Comparison of ENCODE assay signal across 10 cellular contexts in genomic region chr11:109865558-109866186, GRCh38.
A peak's percentile ranks its signal among the peaks of the same experiment; 100 is the strongest.
DNase-seq lines count a peak whose midpoint lies in the region; ATAC-seq and TF ChIP-seq lines count a peak whose summit lies in the region.
"Had no signal": no experiment of that assay in that cellular context is flagged by ENCODE, and none has a peak within 500 bp of the region (broad histone marks: within the 10 kb centered on the region; RNA-seq: fewer than 3 reads in every experiment).

No MANE protein-coding gene starts in this region.

- CTCF ChIA-PET in HCT116 (lab: Charles Lee): interaction anchor here (0.8 to 1.7 kb wide), 5 partner anchors 10 to 1168 kb away, joined by 3 to 11 read pairs (median 3); no protein-coding TSS in a partner anchor

- no peak for TF ChIP-seq POLR2A in HCT116 (IDR thresholded peaks at IDR 0.05; ENCODE audit: borderline replicate concordance, extremely low read depth, insufficient read depth, insufficient read length)

- in situ Hi-C loops in SK-MEL-5 (cut with HindIII; ENCODE audit: low pct_unique_long_range_greater_than_20kb, low sequenced_read_pairs): no loop called here

- H3K27me3 ChIP-seq in BE2C: no peaks in the 10 kb centered on the region
- H3K27me3 ChIP-seq in HCT116 (ENCODE audit: insufficient read depth, low read length): no peaks in the 10 kb centered on the region
- H3K27me3 ChIP-seq: uterus had no signal

- H3K4me3 ChIP-seq in BE2C (ENCODE audit: low read depth, low read length) (no peak overlapping the region), HCT116 (replicated peaks in 1 of 2; ENCODE audit: low read depth in 1 of 2, low read length in 2 of 2) (no peak overlapping the region)
- H3K4me3 ChIP-seq: SK-N-MC, uterus had no signal

- no peak overlapping the region for H3K27ac Mint-ChIP-seq in natural killer cell treated with Interleukin-12 subunit alpha and Interleukin-12 subunit beta and Interleukin-15 and Interleukin-18, amount 100 ng/mL, for 72 hours

- peaks cover 9% of the 10 kb centered on the region for H3K9me3 Mint-ChIP-seq in natural killer cell treated with Interleukin-12 subunit alpha and Interleukin-12 subunit beta and Interleukin-15 and Interleukin-18, amount 100 ng/mL, for 72 hours

- no peaks in the 10 kb centered on the region for H3K79me2 ChIP-seq in HCT116 (ENCODE audit: insufficient read depth, low read length)

- no peaks in the 10 kb centered on the region for H3K36me3 ChIP-seq in BE2C
- H3K36me3 ChIP-seq in HCT116 (ENCODE audit: control insufficient read depth in 1 of 2, insufficient read depth in 2 of 2, low read length in 2 of 2): no peaks in the 10 kb centered on the region
- H3K36me3 ChIP-seq: uterus had no signal

- H3K4me1 Mint-ChIP-seq in natural killer cell treated with Interleukin-12 subunit alpha and Interleukin-12 subunit beta and Interleukin-15 and Interleukin-18, amount 100 ng/mL, for 72 hours (ENCODE audit: low read depth in 2 of 2): no peaks in the 10 kb centered on the region

- POLR2A ChIA-PET in HCT116 (lab: Charles Lee): no interaction called here

- H3K9me2 ChIP-seq in HCT116 (ENCODE audit: insufficient read depth): no peaks in the 10 kb centered on the region

- peak overlapping the region; percentile 47; the same call in 1 of the 2 replicates for H3K4me2 ChIP-seq in HCT116 (ENCODE audit: low read length)

- peak overlapping the region; percentile 15; the same call in 1 of the 2 replicates for H3K9ac ChIP-seq in HCT116 (ENCODE audit: low read length)

- DNase-seq in BE2C (no peak), HCT116 (ENCODE audit: low read depth, low spot score) (no peak), SK-MEL-5 (ENCODE audit: low read depth, low spot score) (peak; percentile 18), left kidney (ENCODE audit: low read depth, low spot score) (peak; percentile 26), NCI-H226 (no peak)
- DNase-seq in natural killer cell treated with Interleukin-12 subunit alpha and Interleukin-12 subunit beta and Interleukin-15 and Interleukin-18, amount 100 ng/mL, for 72 hours (ENCODE audit: low spot score): no peak
- DNase-seq: uterus had no signal

- H2AFZ ChIP-seq in HCT116 (ENCODE audit: low read depth, low read length, poor library complexity, severe bottlenecking): peak overlapping the region; percentile 8

- no peaks in the 10 kb centered on the region for H3K36me3 Mint-ChIP-seq in natural killer cell treated with Interleukin-12 subunit alpha and Interleukin-12 subunit beta and Interleukin-15 and Interleukin-18, amount 100 ng/mL, for 72 hours

- BruUV-seq in HCT116 (replicated peaks; lab: Mats Ljungman, UMichigan): no TSS peak

- no peaks in the 10 kb centered on the region for H4K20me1 ChIP-seq in HCT116 (ENCODE audit: insufficient read depth)

- TF ChIP-seq CTCF in BE2C (IDR thresholded peaks at IDR 0.05; ENCODE audit: low read depth, low read length) (peak; percentile 47), HCT116 (IDR thresholded peaks at IDR 0.05 in 2 of 3, conservative IDR thresholded peaks at IDR 0.05 in 1 of 3; ENCODE audit: borderline replicate concordance in 1 of 3, insufficient read depth in 1 of 3, low read depth in 2 of 3, low read length in 2 of 3) (peak; percentile 39 to 60 (median 57); a peak in 5 of 6 replicates)

- intact Hi-C loops in HCT116 (cut with micrococcal nuclease): loop anchor here (1.0 kb wide), 1 partner anchor 1167 kb away; no protein-coding TSS in a partner anchor

- RAD21 ChIA-PET in HCT116 (lab: Charles Lee; ENCODE audit: low non-redundant PET in 1 of 2, low total read pairs in 2 of 2, uncharacterized antibody in 2 of 2, unreplicated experiment in 2 of 2): no interaction called here

- H3K27ac ChIP-seq in HCT116 (ENCODE audit: low read depth, low read length): peak overlapping the region; percentile 58; the same call in 1 of the 2 replicates
- H3K27ac ChIP-seq: SK-N-MC, uterus had no signal

- H3K9me3 ChIP-seq in BE2C (no peaks in the 10 kb centered on the region), HCT116 (ENCODE audit: control insufficient read depth in 1 of 2, insufficient read depth in 1 of 2, low read depth in 1 of 2, low read length in 2 of 2) (no peaks in the 10 kb centered on the region)
- H3K9me3 ChIP-seq: uterus had no signal

- peak; percentile 77 for ATAC-seq in HCT116
- no peak for ATAC-seq in GM18498 (IDR thresholded peaks at IDR 0.05; ENCODE audit: unreplicated experiment)
- no peak for ATAC-seq in natural killer cell treated with Interleukin-12 subunit alpha and Interleukin-12 subunit beta and Interleukin-15 and Interleukin-18, amount 100 ng/mL, for 72 hours
- no peak for ATAC-seq in HG03108 (IDR thresholded peaks at IDR 0.05; ENCODE audit: unreplicated experiment)

- H3K4me1 ChIP-seq in BE2C (no peaks in the 10 kb centered on the region), HCT116 (ENCODE audit: control insufficient read depth in 1 of 2, insufficient read depth in 2 of 2, low read length in 2 of 2) (peaks cover 13 to 50% of the 10 kb centered on the region in 2 experiments)
- H3K4me1 ChIP-seq: uterus had no signal

- TF ChIP-seq RAD21 in HCT116 (IDR thresholded peaks at IDR 0.05; ENCODE audit: low read depth): peak; percentile 92

- no peaks in the 10 kb centered on the region for H3K27me3 Mint-ChIP-seq in natural killer cell treated with Interleukin-12 subunit alpha and Interleukin-12 subunit beta and Interleukin-15 and Interleukin-18, amount 100 ng/mL, for 72 hours

- no peak overlapping the region for H3K4me3 Mint-ChIP-seq in natural killer cell treated with Interleukin-12 subunit alpha and Interleukin-12 subunit beta and Interleukin-15 and Interleukin-18, amount 100 ng/mL, for 72 hours

TF ChIP-seq in HCT116, 20 proteins besides CTCF, POLR2A, EP300 and RAD21:
- TF ChIP-seq, protein P1, sequence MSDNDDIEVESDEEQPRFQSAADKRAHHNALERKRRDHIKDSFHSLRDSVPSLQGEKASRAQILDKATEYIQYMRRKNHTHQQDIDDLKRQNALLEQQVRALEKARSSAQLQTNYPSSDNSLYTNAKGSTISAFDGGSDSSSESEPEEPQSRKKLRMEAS (IDR thresholded peaks at IDR 0.05): peak; percentile 57
- no peak for TF ChIP-seq POLR2AphosphoS5 (IDR thresholded peaks at IDR 0.05; ENCODE audit: low read depth, low read length)
- TF ChIP-seq TCF7L2 (IDR thresholded peaks at IDR 0.05; ENCODE audit: borderline replicate concordance, extremely low read depth, insufficient read depth, insufficient read length): peak; percentile 13
TF ChIP-seq in HCT116: peak in this region for 2.

Comparison
In these comparisons a context has a peak if more than half of its experiments do, and no peak if none do; other contexts are left out.
1. DNase-seq: peak in SK-MEL-5 (single experiment) and left kidney (single experiment); none in BE2C (single experiment), HCT116 (single experiment), natural killer cell treated with Interleukin-12 subunit alpha and Interleukin-12 subunit beta and Interleukin-15 and Interleukin-18, amount 100 ng/mL, for 72 hours (single experiment) and NCI-H226 (single experiment).